In genomic region chr11:126411971-126412381, GRCh38 we compare ENCODE assay signal across 14 cellular contexts. TPM values are rescaled to one million over a fixed set of nuclear protein-coding genes. Genes with fewer than 3 reads are reported as not detected.
DNase-seq lines count a peak whose midpoint lies in the region; ATAC-seq and TF ChIP-seq lines count a peak whose summit lies in the region.
"Had no signal": no experiment of that assay in that cellular context is flagged by ENCODE, and none has a peak within 500 bp of the region (broad histone marks: within the 10 kb centered on the region; RNA-seq: fewer than 3 reads in every experiment).

No MANE protein-coding gene starts in this region.

- peak overlapping the region; percentile 26 for H3K27ac ChIP-seq in right cardiac atrium (ENCODE audit: low read length)
- H3K27ac ChIP-seq in upper lobe of right lung: peak overlapping the region; percentile 17
- H3K27ac ChIP-seq: colonic mucosa had no signal

- H3K27me3 ChIP-seq in right cardiac atrium (ENCODE audit: control insufficient read depth, insufficient read depth) (no peaks in the 10 kb centered on the region), upper lobe of right lung (no peaks in the 10 kb centered on the region)
- H3K27me3 ChIP-seq: colonic mucosa had no signal

- no peaks in the 10 kb centered on the region for H3K9me3 ChIP-seq in right cardiac atrium (ENCODE audit: control insufficient read depth, low read length)
- no peaks in the 10 kb centered on the region for H3K9me3 ChIP-seq in upper lobe of right lung
- H3K9me3 ChIP-seq: colonic mucosa had no signal

- TF ChIP-seq CTCF in choroid plexus epithelial cell (conservative IDR thresholded peaks at IDR 0.05; ENCODE audit: low read depth, low read length): peak; percentile 46
- TF ChIP-seq CTCF in upper lobe of right lung (IDR thresholded peaks at IDR 0.05): peak; percentile 20

- H3K4me3 ChIP-seq in choroid plexus epithelial cell (ENCODE audit: low read depth, low read length) (no peak overlapping the region), right cardiac atrium (ENCODE audit: low read length) (no peak overlapping the region), upper lobe of right lung (no peak overlapping the region)
- H3K4me3 ChIP-seq: colonic mucosa had no signal

- peaks cover 25% of the 10 kb centered on the region for H3K36me3 ChIP-seq in upper lobe of right lung

- H3K4me1 ChIP-seq in right cardiac atrium (ENCODE audit: control insufficient read depth, insufficient read depth, low read length) (peaks cover 24% of the 10 kb centered on the region), upper lobe of right lung (peaks cover 36% of the 10 kb centered on the region)

- WGBS in right cardiac atrium: 45% methylated on average over 6 of the region's 6 CpGs

- DNase-seq in DMS53 (lab: John Stamatoyannopoulos, UW): peak; percentile 15
- no peak for DNase-seq in DMS53 treated with DMSO at 0.1 percent for 48 hours (lab: John Stamatoyannopoulos, UW; ENCODE audit: unreplicated experiment)
- peak; percentile 19 for DNase-seq in choroid plexus epithelial cell (ENCODE audit: low read depth)
- peak; percentile 77 to 88 (median 82) for DNase-seq in right cardiac atrium
- DNase-seq in upper lobe of right lung: no peak
- no peak for DNase-seq in activated gamma-delta T cell treated with Interleukin-2 at 50 U/mL for 16 hours
- DNase-seq: activated CD8-positive, alpha-beta memory T cell treated with anti-CD3 and anti-CD28 coated beads, Interleukin-2, amount 50 U/mL, for 48 hours; activated naive CD8-positive, alpha-beta T cell treated with anti-CD3 and anti-CD28 coated beads, Interleukin-2, amount 10 ng/mL, durations not matched to agents 7 days and 5 days; colonic mucosa; kidney glomerular epithelial cell; natural killer cell; NCI-H1092 had no signal

- ATAC-seq in right cardiac atrium (peak; percentile 34 to 48), upper lobe of right lung (no peak), GM19351 (IDR thresholded peaks at IDR 0.05; ENCODE audit: unreplicated experiment) (no peak), HG03378 (IDR thresholded peaks at IDR 0.05; ENCODE audit: unreplicated experiment) (no peak)
- ATAC-seq: natural killer cell had no signal

- intact Hi-C loops in right cardiac atrium (cut with DNase I) (loop anchor here in 3 of 4 donors (5.0 to 10.0 kb wide), 3 partner anchors 55 to 97 kb away; partner anchors contain the start of gene ST3GAL4 (in 1 of the 3)), upper lobe of right lung (cut with DNase I) (no loop called here)

RNA-seq across cellular contexts. Expression of gene ST3GAL4, which starts 56.5 kb away (rescaled TPM):
- 10 to 100 TPM; 57.3 to 96.9 (median 65.4) TPM for total RNA-seq in right cardiac atrium
- polyA plus RNA-seq in right cardiac atrium: 57.5 TPM
- total RNA-seq in upper lobe of right lung: 39.2 TPM

Comparison
In these comparisons a context has a peak if more than half of its experiments do, and no peak if none do; other contexts are left out.
1. DNase-seq: peak in DMS53 (single experiment), choroid plexus epithelial cell (single experiment) and right cardiac atrium (3 of 3); none in DMS53 treated with DMSO at 0.1 percent for 48 hours (single experiment), upper lobe of right lung (single experiment) and activated gamma-delta T cell treated with Interleukin-2 at 50 U/mL for 16 hours (single experiment).
2. ATAC-seq: peak in right cardiac atrium (2 of 2); none in upper lobe of right lung (single experiment), GM19351 (single experiment) and HG03378 (single experiment).